18 cellular contexts compared by ENCODE assay signal in the genomic region with DNA sequence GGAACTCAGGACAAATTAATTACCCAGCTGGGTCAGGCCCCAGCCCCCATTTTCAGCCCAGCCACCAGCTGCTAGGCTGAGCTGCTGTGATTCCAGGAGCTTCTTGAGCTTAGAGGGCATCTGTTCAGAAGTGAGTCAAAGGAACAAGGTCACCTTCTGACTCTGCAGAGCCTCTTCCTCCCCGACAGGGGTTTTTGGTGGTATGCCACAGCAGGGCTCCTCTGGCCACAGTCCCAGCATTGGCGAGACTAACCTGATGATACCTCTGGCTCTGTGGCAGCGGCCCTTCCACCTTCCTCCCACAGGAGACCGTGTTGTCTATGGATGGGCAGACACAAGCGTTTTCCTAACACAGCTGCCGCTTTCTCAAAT. TPM values are rescaled to one million over a fixed set of nuclear protein-coding genes. Genes with fewer than 3 reads are reported as not detected.
DNase-seq lines count a peak whose midpoint lies in the region; TF ChIP-seq lines count a peak whose summit lies in the region.
"Had no signal": no experiment of that assay in that cellular context is flagged by ENCODE, and none has a peak within 500 bp of the region (broad histone marks: within the 10 kb centered on the region; RNA-seq: fewer than 3 reads in every experiment).

No MANE protein-coding gene starts in this region.

- no peaks in the 10 kb centered on the region for H3K36me3 ChIP-seq in stomach
- H3K36me3 ChIP-seq: tibial nerve had no signal

- H3K27me3 Mint-ChIP-seq in dendritic cell treated with granulocyte-macrophage colony-stimulating factor and Interleukin-4, amounts not matched to agents 40 ng/mL and 50 ng/mL, for 4 days: peaks cover 2% of the 10 kb centered on the region

- H3K4me1 ChIP-seq in stomach: peaks cover 0 to 7% (median under 1%) of the 10 kb centered on the region in 4 donors

- H3K27ac ChIP-seq in C4-2B (peak overlapping the region; percentile 8; the same call in 1 of the 2 replicates), stomach (no peak overlapping the region)
- H3K27ac ChIP-seq: BLaER1 treated with 17β-estradiol and CSF1 and Interleukin-3, amounts not matched to agents 10 nM and 100 nM; tibial nerve had no signal

- peak; percentile 5 for DNase-seq in COR-L47 (lab: John Stamatoyannopoulos, UW)
- peak; percentile 12 for DNase-seq in NCI-H69 (lab: John Stamatoyannopoulos, UW)
- no peak for DNase-seq in stomach
- DNase-seq in COLO668 (lab: John Stamatoyannopoulos, UW; ENCODE audit: unreplicated experiment): no peak
- DNase-seq in NCI-H1048 (lab: John Stamatoyannopoulos, UW): no peak
- DNase-seq: EL; GOT3; NCI-H1417 treated with DMSO at 0.1 percent for 48 hours; NCI-H226; stimulated activated CD4-positive, alpha-beta T cell treated with anti-CD3 and anti-CD28 coated beads, Interleukin-4, amount 100 ng/mL, for 24 hours; stimulated activated CD8-positive, alpha-beta memory T cell treated with anti-CD3 and anti-CD28 coated beads, Interleukin-4, amount 100 ng/mL, for 48 hours had no signal

- 79 to 91% (median 85%) methylated on average over 4 to 6 of the region's 6 CpGs; no CpG with 5 or more reads in 1 of the 5 donors for WGBS in stomach, 5 donors

- H3K27me3 ChIP-seq in stomach: peaks cover 0 to 23% (median 0%) of the 10 kb centered on the region in 3 donors
- H3K27me3 ChIP-seq: BLaER1 treated with 17β-estradiol and CSF1 and Interleukin-3, amounts not matched to agents 10 nM and 100 nM had no signal

- H3K4me3 Mint-ChIP-seq in dendritic cell treated with granulocyte-macrophage colony-stimulating factor and Interleukin-4, amounts not matched to agents 40 ng/mL and 50 ng/mL, for 4 days: no peak overlapping the region

- no peaks in the 10 kb centered on the region for H3K9me3 ChIP-seq in stomach
- H3K9me3 ChIP-seq: mucosa of descending colon, tibial nerve had no signal

- H3K36me3 Mint-ChIP-seq in dendritic cell treated with granulocyte-macrophage colony-stimulating factor and Interleukin-4, amounts not matched to agents 40 ng/mL and 50 ng/mL, for 4 days (ENCODE audit: low read depth): peaks cover 28% of the 10 kb centered on the region

- peaks cover 26% of the 10 kb centered on the region for H3K4me1 Mint-ChIP-seq in dendritic cell treated with granulocyte-macrophage colony-stimulating factor and Interleukin-4, amounts not matched to agents 40 ng/mL and 50 ng/mL, for 4 days (ENCODE audit: low read depth)

- TF ChIP-seq CTCF in C4-2B (conservative IDR thresholded peaks at IDR 0.05): no peak
- TF ChIP-seq CTCF in stomach (IDR thresholded peaks at IDR 0.05): no peak

- intact Hi-C loops in dendritic cell treated with granulocyte-macrophage colony-stimulating factor and Interleukin-4, amounts not matched to agents 40 ng/mL and 50 ng/mL, for 4 days (cut with micrococcal nuclease): no loop called here
- intact Hi-C loops in stomach (cut with DNase I; ENCODE audit: low total_unique reads): loop anchor here (10.0 kb wide), 1 partner anchor 70 kb away; no protein-coding TSS in a partner anchor

- no peaks in the 10 kb centered on the region for H3K9me3 Mint-ChIP-seq in dendritic cell treated with granulocyte-macrophage colony-stimulating factor and Interleukin-4, amounts not matched to agents 40 ng/mL and 50 ng/mL, for 4 days
- H3K9me3 Mint-ChIP-seq: activated T-helper 2 cell treated with anti-CD3 and anti-CD28 coated beads, Interferon-gamma antibody, Interleukin-2, Interleukin-4, amounts not matched to agents 10 μg/mL and 5 μg/mL and 100 μg/mL, durations not matched to agents 14 hours and 24 hours and 36 hours had no signal

- TF ChIP-seq POLR2A in stomach (IDR thresholded peaks at IDR 0.05): no peak

- H3K27ac Mint-ChIP-seq in dendritic cell treated with granulocyte-macrophage colony-stimulating factor and Interleukin-4, amounts not matched to agents 40 ng/mL and 50 ng/mL, for 4 days: peak overlapping the region; percentile 49
- H3K27ac Mint-ChIP-seq: activated T-helper 2 cell treated with anti-CD3 and anti-CD28 coated beads, Interferon-gamma antibody, Interleukin-2, Interleukin-4, amounts not matched to agents 10 μg/mL and 5 μg/mL and 100 μg/mL, durations not matched to agents 14 hours and 24 hours and 36 hours had no signal

- H3K4me3 ChIP-seq in stomach: no peak overlapping the region
- H3K4me3 ChIP-seq: BLaER1 treated with 17β-estradiol and CSF1 and Interleukin-3, amounts not matched to agents 10 nM and 100 nM; mucosa of descending colon; tibial nerve had no signal

- TF ChIP-seq EP300 in stomach (IDR thresholded peaks at IDR 0.05): no peak

RNA-seq across cellular contexts. Expression of a gene that starts 39.7 kb away (rescaled TPM):
- 1 to 10 TPM in 2 of 5 donors, not detected in 3; 1.1 to 2.2 TPM for total RNA-seq in stomach
- polyA plus RNA-seq in stomach: under 1 TPM; 0.31 to 0.85 (median 0.56) TPM
- total RNA-seq: osteocyte had no signal

RNA-seq across cellular contexts. Expression of a gene that starts 45.0 kb away (rescaled TPM):
- total RNA-seq in stomach: 1 to 10 TPM in 4 of 5 donors, not detected in 1; 1.2 to 7.7 (median 4.0) TPM
- not detected for polyA plus RNA-seq in stomach

Comparison
In these comparisons a context has a peak if more than half of its experiments do, and no peak if none do; other contexts are left out.
1. DNase-seq: peak in COR-L47 (single experiment) and NCI-H69 (single experiment); none in stomach (single experiment), COLO668 (single experiment) and NCI-H1048 (single experiment).